Comparison of ENCODE assay signal across 1 cellular context in the genomic region with DNA sequence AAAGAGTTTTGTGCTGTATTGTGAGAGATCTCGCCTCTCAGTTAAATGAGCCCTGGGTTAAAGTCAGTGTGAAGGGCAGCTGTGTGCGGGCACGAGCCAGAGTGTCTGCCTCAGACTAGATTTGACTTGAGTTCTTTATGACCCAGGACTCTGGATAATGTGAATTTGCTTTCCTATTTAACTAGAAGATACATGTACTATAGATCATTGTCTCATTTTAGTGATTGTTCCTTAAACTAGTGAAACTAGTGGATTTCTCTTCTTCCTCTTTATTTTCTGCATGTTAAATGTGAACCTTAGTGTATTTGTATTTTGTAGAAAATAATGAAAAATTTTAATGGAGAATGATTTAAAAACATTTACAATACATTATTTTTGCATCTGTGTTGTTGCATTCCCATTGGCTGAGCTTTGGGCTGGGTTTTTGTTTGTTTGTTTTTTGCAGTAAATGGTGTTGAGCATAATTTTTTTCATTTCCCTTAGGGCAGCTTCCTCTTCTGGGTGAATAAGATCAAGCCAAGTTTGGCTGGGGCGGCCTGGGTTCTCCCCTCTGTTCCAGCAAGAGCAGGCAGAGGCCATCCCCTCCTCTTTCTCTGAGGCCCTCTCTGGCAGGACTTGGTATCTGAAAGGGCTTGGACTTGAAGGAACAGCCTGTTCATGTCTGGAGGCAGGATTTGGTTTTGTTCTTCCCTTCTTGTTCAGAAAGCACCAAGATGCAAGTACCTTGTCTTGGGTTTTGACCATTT.
TF ChIP-seq lines count a peak whose summit lies in the region.

No MANE protein-coding gene starts in this region.

TF ChIP-seq in GM12878, 131 proteins besides CTCF, POLR2A, EP300 and RAD21 (continued from another document):
- TF ChIP-seq, protein P1, sequence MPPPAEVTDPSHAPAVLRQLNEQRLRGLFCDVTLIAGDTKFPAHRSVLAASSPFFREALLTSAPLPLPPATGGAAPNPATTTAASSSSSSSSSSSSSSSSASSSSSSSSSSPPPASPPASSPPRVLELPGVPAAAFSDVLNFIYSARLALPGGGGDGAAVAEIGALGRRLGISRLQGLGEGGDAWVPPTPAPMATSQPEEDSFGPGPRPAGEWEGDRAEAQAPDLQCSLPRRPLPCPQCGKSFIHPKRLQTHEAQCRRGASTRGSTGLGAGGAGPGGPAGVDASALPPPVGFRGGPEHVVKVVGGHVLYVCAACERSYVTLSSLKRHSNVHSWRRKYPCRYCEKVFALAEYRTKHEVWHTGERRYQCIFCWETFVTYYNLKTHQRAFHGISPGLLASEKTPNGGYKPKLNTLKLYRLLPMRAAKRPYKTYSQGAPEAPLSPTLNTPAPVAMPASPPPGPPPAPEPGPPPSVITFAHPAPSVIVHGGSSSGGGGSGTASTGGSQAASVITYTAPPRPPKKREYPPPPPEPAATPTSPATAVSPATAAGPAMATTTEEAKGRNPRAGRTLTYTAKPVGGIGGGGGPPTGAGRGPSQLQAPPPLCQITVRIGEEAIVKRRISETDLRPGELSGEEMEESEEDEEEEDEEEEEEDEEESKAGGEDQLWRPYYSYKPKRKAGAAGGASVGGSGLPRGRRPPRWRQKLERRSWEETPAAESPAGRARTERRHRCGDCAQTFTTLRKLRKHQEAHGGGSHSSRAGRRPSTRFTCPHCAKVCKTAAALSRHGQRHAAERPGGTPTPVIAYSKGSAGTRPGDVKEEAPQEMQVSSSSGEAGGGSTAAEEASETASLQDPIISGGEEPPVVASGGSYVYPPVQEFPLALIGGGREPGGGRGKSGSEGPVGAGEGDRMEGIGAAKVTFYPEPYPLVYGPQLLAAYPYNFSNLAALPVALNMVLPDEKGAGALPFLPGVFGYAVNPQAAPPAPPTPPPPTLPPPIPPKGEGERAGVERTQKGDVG (CRISPR knock-in tag; IDR thresholded peaks at IDR 0.05), result no peak
- TF ChIP-seq IKZF2 (IDR thresholded peaks at IDR 0.05) (peak; percentile 39 to 59; a peak in 3 of 4 replicates), ZBED1 (IDR thresholded peaks at IDR 0.05; ENCODE audit: borderline replicate concordance) (0 out of 2 replicates have a peak, but pooled peaks have one; percentile 29), ZSCAN29 (IDR thresholded peaks at IDR 0.05) (no peak), HSF1 (IDR thresholded peaks at IDR 0.05; ENCODE audit: low read depth, low read length) (no peak), NFXL1 (IDR thresholded peaks at IDR 0.05; ENCODE audit: borderline replicate concordance) (no peak), SRF (IDR thresholded peaks at IDR 0.05; ENCODE audit: low read depth in 2 of 2, low read length in 2 of 2) (peak in 1 of 2 experiments; percentile 54; a peak in 1 of 4 replicates), POU2F2 (IDR thresholded peaks at IDR 0.05; ENCODE audit: borderline replicate concordance, low read depth, low read length) (no peak), GATAD2B (conservative IDR thresholded peaks at IDR 0.05; ENCODE audit: low read depth) (peak; percentile 26; the same call in 1 of the 2 replicates), HDGF (IDR thresholded peaks at IDR 0.05) (peak; percentile 44; the same call in 1 of the 2 replicates), DPF2 (IDR thresholded peaks at IDR 0.05) (no peak), SMAD1 (IDR thresholded peaks at IDR 0.05; ENCODE audit: low read depth, partially characterized antibody) (peak; percentile 17), JUNB (IDR thresholded peaks at IDR 0.05) (peak; percentile 18; the same call in 1 of the 2 replicates), YY1 (IDR thresholded peaks at IDR 0.05; ENCODE audit: low read depth, low read length) (peak; percentile 42; the same call in 1 of the 2 replicates), NBN (IDR thresholded peaks at IDR 0.05) (0 out of 2 replicates have a peak, but pooled peaks have one; percentile 23), SIN3A (IDR thresholded peaks at IDR 0.05; ENCODE audit: low read depth, low read length) (no peak), NR2C1 (IDR thresholded peaks at IDR 0.05) (peak; percentile 9; the same call in 1 of the 2 replicates), NR2F1 (conservative IDR thresholded peaks at IDR 0.05) (0 out of 2 replicates have a peak, but pooled peaks have one; percentile 29), ESRRA (IDR thresholded peaks at IDR 0.05; ENCODE audit: low read length) (no peak), MTA3 (IDR thresholded peaks at IDR 0.05; ENCODE audit: borderline replicate concordance, low read length) (peak; percentile 63; the same call in 1 of the 2 replicates), SPI1 (IDR thresholded peaks at IDR 0.05; ENCODE audit: borderline replicate concordance, insufficient read depth, low read depth, low read length) (no peak; the same call in 1 of the 2 replicates), SMC3 (IDR thresholded peaks at IDR 0.05; ENCODE audit: borderline replicate concordance, low read length) (no peak; the same call in 1 of the 2 replicates), EED (IDR thresholded peaks at IDR 0.05; ENCODE audit: low read depth) (peak; percentile 85), ETV6 (conservative IDR thresholded peaks at IDR 0.05 in 1 of 2, IDR thresholded peaks at IDR 0.05 in 1 of 2; ENCODE audit: borderline replicate concordance in 1 of 2, low read depth in 1 of 2) (no peak), MEF2B (IDR thresholded peaks at IDR 0.05; ENCODE audit: partially characterized antibody, poor library complexity, severe bottlenecking) (peak; percentile 48), ZNF622 (IDR thresholded peaks at IDR 0.05) (no peak), BACH1 (IDR thresholded peaks at IDR 0.05; ENCODE audit: borderline replicate concordance) (peak; percentile 46; the same call in 1 of the 2 replicates), TCF12 (IDR thresholded peaks at IDR 0.05; ENCODE audit: low read depth, low read length) (0 out of 2 replicates have a peak, but pooled peaks have one; percentile 40), ZNF384 (IDR thresholded peaks at IDR 0.05; ENCODE audit: borderline replicate concordance, low read depth, low read length) (peak; percentile 50; the same call in 1 of the 2 replicates), IKZF1 (conservative IDR thresholded peaks at IDR 0.05) (peak; percentile 48), NFIC (IDR thresholded peaks at IDR 0.05; ENCODE audit: low read depth, low read length) (peak; percentile 7; the same call in 1 of the 2 replicates), IRF4 (IDR thresholded peaks at IDR 0.05; ENCODE audit: low read depth, low read length) (0 out of 2 replicates have a peak, but pooled peaks have one; percentile 40), ATF2 (IDR thresholded peaks at IDR 0.05; ENCODE audit: low read length) (peak; percentile 61), RUNX3 (IDR thresholded peaks at IDR 0.05; ENCODE audit: low read length) (peak; percentile 27), BHLHE40 (IDR thresholded peaks at IDR 0.05; ENCODE audit: borderline replicate concordance in 1 of 2, low read depth in 2 of 2, low read length in 1 of 2) (peak in 1 of 2 experiments; percentile 28; a peak in 1 of 4 replicates)
- TF ChIP-seq, protein P2, sequence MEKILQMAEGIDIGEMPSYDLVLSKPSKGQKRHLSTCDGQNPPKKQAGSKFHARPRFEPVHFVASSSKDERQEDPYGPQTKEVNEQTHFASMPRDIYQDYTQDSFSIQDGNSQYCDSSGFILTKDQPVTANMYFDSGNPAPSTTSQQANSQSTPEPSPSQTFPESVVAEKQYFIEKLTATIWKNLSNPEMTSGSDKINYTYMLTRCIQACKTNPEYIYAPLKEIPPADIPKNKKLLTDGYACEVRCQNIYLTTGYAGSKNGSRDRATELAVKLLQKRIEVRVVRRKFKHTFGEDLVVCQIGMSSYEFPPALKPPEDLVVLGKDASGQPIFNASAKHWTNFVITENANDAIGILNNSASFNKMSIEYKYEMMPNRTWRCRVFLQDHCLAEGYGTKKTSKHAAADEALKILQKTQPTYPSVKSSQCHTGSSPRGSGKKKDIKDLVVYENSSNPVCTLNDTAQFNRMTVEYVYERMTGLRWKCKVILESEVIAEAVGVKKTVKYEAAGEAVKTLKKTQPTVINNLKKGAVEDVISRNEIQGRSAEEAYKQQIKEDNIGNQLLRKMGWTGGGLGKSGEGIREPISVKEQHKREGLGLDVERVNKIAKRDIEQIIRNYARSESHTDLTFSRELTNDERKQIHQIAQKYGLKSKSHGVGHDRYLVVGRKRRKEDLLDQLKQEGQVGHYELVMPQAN (conservative IDR thresholded peaks at IDR 0.05), result peak; percentile 32; the same call in 1 of the 2 replicates
- TF ChIP-seq, protein P3, sequence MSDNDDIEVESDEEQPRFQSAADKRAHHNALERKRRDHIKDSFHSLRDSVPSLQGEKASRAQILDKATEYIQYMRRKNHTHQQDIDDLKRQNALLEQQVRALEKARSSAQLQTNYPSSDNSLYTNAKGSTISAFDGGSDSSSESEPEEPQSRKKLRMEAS (IDR thresholded peaks at IDR 0.05; ENCODE audit: low read depth, low read length), result 0 out of 2 replicates have a peak, but pooled peaks have one; percentile 16
- TF ChIP-seq, protein P4, sequence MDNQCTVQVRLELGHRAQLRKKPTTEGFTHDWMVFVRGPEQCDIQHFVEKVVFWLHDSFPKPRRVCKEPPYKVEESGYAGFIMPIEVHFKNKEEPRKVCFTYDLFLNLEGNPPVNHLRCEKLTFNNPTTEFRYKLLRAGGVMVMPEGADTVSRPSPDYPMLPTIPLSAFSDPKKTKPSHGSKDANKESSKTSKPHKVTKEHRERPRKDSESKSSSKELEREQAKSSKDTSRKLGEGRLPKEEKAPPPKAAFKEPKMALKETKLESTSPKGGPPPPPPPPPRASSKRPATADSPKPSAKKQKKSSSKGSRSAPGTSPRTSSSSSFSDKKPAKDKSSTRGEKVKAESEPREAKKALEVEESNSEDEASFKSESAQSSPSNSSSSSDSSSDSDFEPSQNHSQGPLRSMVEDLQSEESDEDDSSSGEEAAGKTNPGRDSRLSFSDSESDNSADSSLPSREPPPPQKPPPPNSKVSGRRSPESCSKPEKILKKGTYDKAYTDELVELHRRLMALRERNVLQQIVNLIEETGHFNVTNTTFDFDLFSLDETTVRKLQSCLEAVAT (IDR thresholded peaks at IDR 0.05), result peak; percentile 94
- TF ChIP-seq, protein P5, sequence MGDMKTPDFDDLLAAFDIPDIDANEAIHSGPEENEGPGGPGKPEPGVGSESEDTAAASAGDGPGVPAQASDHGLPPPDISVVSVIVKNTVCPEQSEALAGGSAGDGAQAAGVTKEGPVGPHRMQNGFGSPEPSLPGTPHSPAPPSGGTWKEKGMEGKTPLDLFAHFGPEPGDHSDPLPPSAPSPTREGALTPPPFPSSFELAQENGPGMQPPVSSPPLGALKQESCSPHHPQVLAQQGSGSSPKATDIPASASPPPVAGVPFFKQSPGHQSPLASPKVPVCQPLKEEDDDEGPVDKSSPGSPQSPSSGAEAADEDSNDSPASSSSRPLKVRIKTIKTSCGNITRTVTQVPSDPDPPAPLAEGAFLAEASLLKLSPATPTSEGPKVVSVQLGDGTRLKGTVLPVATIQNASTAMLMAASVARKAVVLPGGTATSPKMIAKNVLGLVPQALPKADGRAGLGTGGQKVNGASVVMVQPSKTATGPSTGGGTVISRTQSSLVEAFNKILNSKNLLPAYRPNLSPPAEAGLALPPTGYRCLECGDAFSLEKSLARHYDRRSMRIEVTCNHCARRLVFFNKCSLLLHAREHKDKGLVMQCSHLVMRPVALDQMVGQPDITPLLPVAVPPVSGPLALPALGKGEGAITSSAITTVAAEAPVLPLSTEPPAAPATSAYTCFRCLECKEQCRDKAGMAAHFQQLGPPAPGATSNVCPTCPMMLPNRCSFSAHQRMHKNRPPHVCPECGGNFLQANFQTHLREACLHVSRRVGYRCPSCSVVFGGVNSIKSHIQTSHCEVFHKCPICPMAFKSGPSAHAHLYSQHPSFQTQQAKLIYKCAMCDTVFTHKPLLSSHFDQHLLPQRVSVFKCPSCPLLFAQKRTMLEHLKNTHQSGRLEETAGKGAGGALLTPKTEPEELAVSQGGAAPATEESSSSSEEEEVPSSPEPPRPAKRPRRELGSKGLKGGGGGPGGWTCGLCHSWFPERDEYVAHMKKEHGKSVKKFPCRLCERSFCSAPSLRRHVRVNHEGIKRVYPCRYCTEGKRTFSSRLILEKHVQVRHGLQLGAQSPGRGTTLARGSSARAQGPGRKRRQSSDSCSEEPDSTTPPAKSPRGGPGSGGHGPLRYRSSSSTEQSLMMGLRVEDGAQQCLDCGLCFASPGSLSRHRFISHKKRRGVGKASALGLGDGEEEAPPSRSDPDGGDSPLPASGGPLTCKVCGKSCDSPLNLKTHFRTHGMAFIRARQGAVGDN (IDR thresholded peaks at IDR 0.05), result peak; percentile 86
- TF ChIP-seq, protein P6, sequence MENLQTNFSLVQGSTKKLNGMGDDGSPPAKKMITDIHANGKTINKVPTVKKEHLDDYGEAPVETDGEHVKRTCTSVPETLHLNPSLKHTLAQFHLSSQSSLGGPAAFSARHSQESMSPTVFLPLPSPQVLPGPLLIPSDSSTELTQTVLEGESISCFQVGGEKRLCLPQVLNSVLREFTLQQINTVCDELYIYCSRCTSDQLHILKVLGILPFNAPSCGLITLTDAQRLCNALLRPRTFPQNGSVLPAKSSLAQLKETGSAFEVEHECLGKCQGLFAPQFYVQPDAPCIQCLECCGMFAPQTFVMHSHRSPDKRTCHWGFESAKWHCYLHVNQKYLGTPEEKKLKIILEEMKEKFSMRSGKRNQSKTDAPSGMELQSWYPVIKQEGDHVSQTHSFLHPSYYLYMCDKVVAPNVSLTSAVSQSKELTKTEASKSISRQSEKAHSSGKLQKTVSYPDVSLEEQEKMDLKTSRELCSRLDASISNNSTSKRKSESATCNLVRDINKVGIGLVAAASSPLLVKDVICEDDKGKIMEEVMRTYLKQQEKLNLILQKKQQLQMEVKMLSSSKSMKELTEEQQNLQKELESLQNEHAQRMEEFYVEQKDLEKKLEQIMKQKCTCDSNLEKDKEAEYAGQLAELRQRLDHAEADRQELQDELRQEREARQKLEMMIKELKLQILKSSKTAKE (IDR thresholded peaks at IDR 0.05; ENCODE audit: low read depth, poor library complexity, severe bottlenecking), result peak; percentile 19
